Comparison of ENCODE assay signal across 16 cellular contexts in the genomic region with DNA sequence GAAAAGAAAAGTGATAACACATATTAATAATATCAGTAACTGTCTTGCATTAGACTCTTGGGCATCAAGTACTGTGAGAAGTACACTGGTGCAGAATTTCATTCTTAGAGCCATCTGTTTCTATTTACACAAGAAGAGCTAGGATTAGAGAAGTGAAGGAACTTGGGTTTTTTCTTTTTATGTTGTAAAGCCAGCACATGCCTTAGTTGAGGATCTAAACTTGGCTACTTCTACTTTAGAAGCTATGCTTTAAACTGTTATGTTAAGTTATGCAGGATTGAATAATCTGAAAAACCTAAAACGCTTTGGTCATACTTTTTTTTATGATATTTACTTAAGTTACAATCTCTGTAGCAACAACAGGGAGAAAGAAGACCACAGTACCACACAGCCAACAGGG.
"Had no signal": no experiment of that assay in that cellular context is flagged by ENCODE, and none has a peak within 500 bp of the region (broad histone marks: within the 10 kb centered on the region; RNA-seq: fewer than 3 reads in every experiment).

No MANE protein-coding gene starts in this region.

- H3K4me3 Mint-ChIP-seq: activated CD4-positive, alpha-beta T cell treated with anti-CD3 and anti-CD28 coated beads, Interleukin-2, amount 10 ng/mL, durations not matched to agents 7 days and 5 days; activated naive CD4-positive, alpha-beta T cell treated with anti-CD3 and anti-CD28 coated beads, Interleukin-2, amount 10 ng/mL, durations not matched to agents 7 days and 5 days; activated T-helper 17 cell treated with anti-CD3 and anti-CD28 coated beads, Interleukin-2, amount 50 U/mL, for 72 hours; nephron progenitor cell had no signal

- H3K9me3 Mint-ChIP-seq: activated CD4-positive, alpha-beta T cell treated with anti-CD3 and anti-CD28 coated beads, Interleukin-2, amount 10 ng/mL, durations not matched to agents 7 days and 5 days; activated naive CD4-positive, alpha-beta T cell treated with anti-CD3 and anti-CD28 coated beads, Interleukin-2, amount 10 ng/mL, durations not matched to agents 7 days and 5 days had no signal

- H3K36me3 Mint-ChIP-seq: activated naive CD4-positive, alpha-beta T cell treated with anti-CD3 and anti-CD28 coated beads, Interleukin-2, amount 10 ng/mL, durations not matched to agents 7 days and 5 days had no signal

- ATAC-seq: activated T-helper 17 cell treated with anti-CD3 and anti-CD28 coated beads, Interleukin-2, amount 50 U/mL, for 72 hours; heart right ventricle; stimulated activated naive CD8-positive, alpha-beta T cell treated with anti-CD3 and anti-CD28 coated beads, Interleukin-15, Interleukin-2, amounts not matched to agents 100 U/mL and 50 U/mL, for 24 hours had no signal

- DNase-seq: activated CD4-positive, alpha-beta T cell treated with anti-CD3 and anti-CD28 coated beads, Interleukin-2, amount 10 ng/mL, durations not matched to agents 7 days and 5 days; activated CD4-positive, CD25-positive, alpha-beta regulatory T cell; activated naive CD4-positive, alpha-beta T cell treated with anti-CD3 and anti-CD28 coated beads, Interleukin-2, amount 10 ng/mL, durations not matched to agents 7 days and 5 days; activated T-cell treated with anti-CD3 and anti-CD28 coated beads for 4 hours; colonic mucosa; heart right ventricle; left ventricle myocardium inferior; mesenchymal stem cell; nephron progenitor cell; sigmoid colon; stimulated activated CD4-positive, alpha-beta T cell treated with anti-CD3 and anti-CD28 coated beads, Interleukin-12 subunit alpha, Interleukin-12 subunit beta, amount 100 ng/mL, for 4 hours; stimulated activated CD4-positive, alpha-beta T cell treated with anti-CD3 and anti-CD28 coated beads, Interleukin-2, amount 100 ng/mL, for 48 hours; stimulated activated naive CD8-positive, alpha-beta T cell treated with anti-CD3 and anti-CD28 coated beads, Interleukin-15, Interleukin-2, amounts not matched to agents 100 U/mL and 50 U/mL, for 24 hours; upper lobe of left lung had no signal

- H3K27ac ChIP-seq: adrenal gland, colonic mucosa, heart right ventricle, left ventricle myocardium inferior, sigmoid colon, upper lobe of left lung had no signal

- H3K36me3 ChIP-seq: adrenal gland, colonic mucosa, heart right ventricle, left ventricle myocardium inferior, sigmoid colon, upper lobe of left lung had no signal

- H3K9me3 ChIP-seq: adrenal gland, colonic mucosa, left ventricle myocardium inferior, sigmoid colon, upper lobe of left lung had no signal

- H3K27ac Mint-ChIP-seq: activated CD4-positive, alpha-beta T cell treated with anti-CD3 and anti-CD28 coated beads, Interleukin-2, amount 10 ng/mL, durations not matched to agents 7 days and 5 days; activated naive CD4-positive, alpha-beta T cell treated with anti-CD3 and anti-CD28 coated beads, Interleukin-2, amount 10 ng/mL, durations not matched to agents 7 days and 5 days; activated T-helper 17 cell treated with anti-CD3 and anti-CD28 coated beads, Interleukin-2, amount 50 U/mL, for 72 hours; nephron progenitor cell had no signal

- H3K4me1 ChIP-seq: adrenal gland, colonic mucosa, left ventricle myocardium inferior, sigmoid colon, upper lobe of left lung had no signal

- H3K4me3 ChIP-seq: adrenal gland, colonic mucosa, heart right ventricle, left ventricle myocardium inferior, sigmoid colon, upper lobe of left lung had no signal

- H3K27me3 Mint-ChIP-seq: activated CD4-positive, alpha-beta T cell treated with anti-CD3 and anti-CD28 coated beads, Interleukin-2, amount 10 ng/mL, durations not matched to agents 7 days and 5 days; activated naive CD4-positive, alpha-beta T cell treated with anti-CD3 and anti-CD28 coated beads, Interleukin-2, amount 10 ng/mL, durations not matched to agents 7 days and 5 days; activated T-helper 17 cell treated with anti-CD3 and anti-CD28 coated beads, Interleukin-2, amount 50 U/mL, for 72 hours had no signal

- H3K27me3 ChIP-seq: adrenal gland, colonic mucosa, heart right ventricle, sigmoid colon, upper lobe of left lung had no signal

- H3K4me1 Mint-ChIP-seq: activated CD4-positive, alpha-beta T cell treated with anti-CD3 and anti-CD28 coated beads, Interleukin-2, amount 10 ng/mL, durations not matched to agents 7 days and 5 days; activated naive CD4-positive, alpha-beta T cell treated with anti-CD3 and anti-CD28 coated beads, Interleukin-2, amount 10 ng/mL, durations not matched to agents 7 days and 5 days; activated T-helper 17 cell treated with anti-CD3 and anti-CD28 coated beads, Interleukin-2, amount 50 U/mL, for 72 hours had no signal
